In the genomic region with DNA sequence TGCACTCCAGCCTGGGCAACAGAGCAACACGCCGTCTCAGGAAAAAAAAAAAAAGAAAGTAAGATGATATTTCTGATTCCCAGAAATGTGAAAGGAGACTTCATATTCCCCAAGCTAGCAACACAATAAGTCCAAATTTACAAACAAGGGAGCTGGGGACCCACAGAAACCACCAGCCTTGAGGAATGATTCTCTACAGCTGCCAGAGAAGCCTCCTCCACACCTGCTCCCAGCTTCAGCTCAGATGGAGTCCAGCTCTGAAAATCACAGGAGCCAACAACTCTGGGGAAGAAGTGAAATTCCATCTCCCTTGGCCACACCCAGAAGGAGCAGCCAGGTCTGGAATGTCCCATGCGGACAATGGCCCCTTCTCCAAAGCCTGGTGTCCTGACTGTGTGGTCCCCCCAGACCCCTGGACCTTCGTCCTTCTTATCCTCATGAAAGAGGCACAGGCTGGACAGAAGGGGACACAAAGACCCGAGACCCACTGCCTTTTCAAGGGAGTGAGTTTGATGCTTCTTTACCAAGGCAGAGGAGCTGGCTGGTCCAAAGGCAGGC, we compare ENCODE assay signal across 20 cellular contexts. TPM values are rescaled to one million over a fixed set of nuclear protein-coding genes. Genes with fewer than 3 reads are reported as not detected.
DNase-seq lines count a peak whose midpoint lies in the region; ATAC-seq lines count a peak whose summit lies in the region.
"Had no signal": no experiment of that assay in that cellular context is flagged by ENCODE, and none has a peak within 500 bp of the region (broad histone marks: within the 10 kb centered on the region; RNA-seq: fewer than 3 reads in every experiment).

No MANE protein-coding gene starts in this region.

- DNase-seq in activated CD4-positive, alpha-beta T cell treated with anti-CD3 and anti-CD28 coated beads, Interleukin-2, amount 10 ng/mL, durations not matched to agents 24 days and 14 days: no peak
- DNase-seq in activated CD4-positive, alpha-beta T cell treated with anti-CD3 and anti-CD28 coated beads, Interleukin-2, amount 50 U/mL, for 4 hours: no peak
- DNase-seq in activated T-helper 1 cell treated with anti-CD3 and anti-CD28 coated beads, Interleukin-12 subunit alpha, Interleukin-12 subunit beta, Interleukin-2, Interleukin-4 antibody, amounts not matched to agents 30 ng/mL and 10 ng/mL and 1 ng/mL, durations not matched to agents 14 hours and 24 hours and 36 hours (ENCODE audit: low spot score): no peak
- no peak for DNase-seq in mesenchymal stem cell
- DNase-seq in stimulated activated effector memory CD8-positive, alpha-beta T cell treated with anti-CD3 and anti-CD28 coated beads, Interleukin-12 subunit alpha, Interleukin-12 subunit beta, amount 100 ng/mL, for 72 hours (ENCODE audit: low spot score in 2 of 2): no peak
- DNase-seq: activated gamma-delta T cell treated with Interleukin-2 at 50 U/mL for 16 hours; BE2C; hypothalamus; kidney glomerular epithelial cell; NCI-H774; PC-3; stimulated activated CD4-positive, alpha-beta T cell treated with anti-CD3 and anti-CD28 coated beads, Interleukin-4, amount 100 ng/mL, for 4 hours; T-helper 9 cell; thyroid gland had no signal

- H2AFZ ChIP-seq in mesenchymal stem cell (ENCODE audit: low read depth, low read length): no peak overlapping the region

- H3K23ac ChIP-seq in mesenchymal stem cell (ENCODE audit: low read length in 2 of 2): no peak overlapping the region

- no peaks in the 10 kb centered on the region for H3K27me3 ChIP-seq in mesenchymal stem cell (ENCODE audit: control insufficient read depth in 1 of 2, insufficient read depth in 1 of 2, low read length in 2 of 2)
- H3K27me3 ChIP-seq: ascending aorta, BE2C, thyroid gland had no signal

- H3K14ac ChIP-seq in mesenchymal stem cell (ENCODE audit: low read length in 2 of 2): no peak overlapping the region

- peaks cover 55% of the 10 kb centered on the region for H3K36me3 Mint-ChIP-seq in activated CD4-positive, alpha-beta T cell treated with anti-CD3 and anti-CD28 coated beads, Interleukin-2, amount 10 ng/mL, durations not matched to agents 24 days and 14 days (ENCODE audit: low read depth)
- peaks cover 44% of the 10 kb centered on the region for H3K36me3 Mint-ChIP-seq in activated T-helper 1 cell treated with anti-CD3 and anti-CD28 coated beads, Interleukin-12 subunit alpha, Interleukin-12 subunit beta, Interleukin-2, Interleukin-4 antibody, amounts not matched to agents 30 ng/mL and 10 ng/mL and 1 ng/mL, durations not matched to agents 14 hours and 24 hours and 36 hours (ENCODE audit: low read depth)
- peaks cover 93% of the 10 kb centered on the region for H3K36me3 Mint-ChIP-seq in stimulated activated effector memory CD8-positive, alpha-beta T cell treated with anti-CD3 and anti-CD28 coated beads, Interleukin-12 subunit alpha, Interleukin-12 subunit beta, amount 100 ng/mL, for 72 hours

- H3K4me3 ChIP-seq in mesenchymal stem cell (ENCODE audit: insufficient read depth in 1 of 2, low read depth in 1 of 2, low read length in 2 of 2): peak overlapping the region in 1 of 2 experiments; percentile 20
- H3K4me3 ChIP-seq: ascending aorta, SK-N-MC, skin epidermis, thyroid gland had no signal

- H2BK12ac ChIP-seq in mesenchymal stem cell (ENCODE audit: low read length in 2 of 2): no peak overlapping the region

- H3K18ac ChIP-seq in mesenchymal stem cell (ENCODE audit: low read depth in 1 of 2, low read length in 2 of 2): no peak overlapping the region

- H3K9me3 ChIP-seq in mesenchymal stem cell (ENCODE audit: control insufficient read depth, low read length): no peaks in the 10 kb centered on the region
- H3K9me3 ChIP-seq: ascending aorta, BE2C, thyroid gland had no signal

- no peaks in the 10 kb centered on the region for H3K79me1 ChIP-seq in mesenchymal stem cell (replicated peaks; ENCODE audit: low read length, poor library complexity, severe bottlenecking)

- H3K4me2 ChIP-seq in mesenchymal stem cell (ENCODE audit: low read length, poor library complexity, severe bottlenecking): no peak overlapping the region

- intact Hi-C loops in activated CD4-positive, alpha-beta T cell treated with anti-CD3 and anti-CD28 coated beads, Interleukin-2, amount 10 ng/mL, durations not matched to agents 24 days and 14 days (cut with micrococcal nuclease): no loop called here
- intact Hi-C loops in activated T-helper 1 cell treated with anti-CD3 and anti-CD28 coated beads, Interleukin-12 subunit alpha, Interleukin-12 subunit beta, Interleukin-2, Interleukin-4 antibody, amounts not matched to agents 30 ng/mL and 10 ng/mL and 1 ng/mL, durations not matched to agents 14 hours and 24 hours and 36 hours (cut with micrococcal nuclease): no loop called here

- peaks cover 8% of the 10 kb centered on the region for H3K4me1 ChIP-seq in mesenchymal stem cell (ENCODE audit: control insufficient read depth, insufficient read depth, low read depth, low read length)

- H3K4me1 Mint-ChIP-seq in activated CD4-positive, alpha-beta T cell treated with anti-CD3 and anti-CD28 coated beads, Interleukin-2, amount 10 ng/mL, durations not matched to agents 24 days and 14 days: peaks cover 10% of the 10 kb centered on the region
- H3K4me1 Mint-ChIP-seq in activated T-helper 1 cell treated with anti-CD3 and anti-CD28 coated beads, Interleukin-12 subunit alpha, Interleukin-12 subunit beta, Interleukin-2, Interleukin-4 antibody, amounts not matched to agents 30 ng/mL and 10 ng/mL and 1 ng/mL, durations not matched to agents 14 hours and 24 hours and 36 hours (ENCODE audit: low read depth): peaks cover 15% of the 10 kb centered on the region
- H3K4me1 Mint-ChIP-seq in stimulated activated effector memory CD8-positive, alpha-beta T cell treated with anti-CD3 and anti-CD28 coated beads, Interleukin-12 subunit alpha, Interleukin-12 subunit beta, amount 100 ng/mL, for 72 hours: peaks cover 34% of the 10 kb centered on the region

- ATAC-seq in stimulated activated effector memory CD8-positive, alpha-beta T cell treated with anti-CD3 and anti-CD28 coated beads, Interleukin-12 subunit alpha, Interleukin-12 subunit beta, amount 100 ng/mL, for 72 hours: no peak
- ATAC-seq in GM21526 (IDR thresholded peaks at IDR 0.05; ENCODE audit: low FRiP score, unreplicated experiment) (no peak), GM19455 (IDR thresholded peaks at IDR 0.05; ENCODE audit: unreplicated experiment) (no peak), HG02759 (IDR thresholded peaks at IDR 0.05; ENCODE audit: unreplicated experiment) (no peak)
- ATAC-seq: PC-3 had no signal

- WGBS in mesenchymal stem cell: 96% methylated on average over 3 of the region's 5 CpGs

- no peak overlapping the region for H3K27ac ChIP-seq in mesenchymal stem cell (ENCODE audit: low read length, poor library complexity, severe bottlenecking)
- H3K27ac ChIP-seq: SK-N-MC, thyroid gland had no signal

- no peaks in the 10 kb centered on the region for H3K27me3 Mint-ChIP-seq in activated CD4-positive, alpha-beta T cell treated with anti-CD3 and anti-CD28 coated beads, Interleukin-2, amount 10 ng/mL, durations not matched to agents 24 days and 14 days
- H3K27me3 Mint-ChIP-seq in activated T-helper 1 cell treated with anti-CD3 and anti-CD28 coated beads, Interleukin-12 subunit alpha, Interleukin-12 subunit beta, Interleukin-2, Interleukin-4 antibody, amounts not matched to agents 30 ng/mL and 10 ng/mL and 1 ng/mL, durations not matched to agents 14 hours and 24 hours and 36 hours (ENCODE audit: insufficient read depth): no peaks in the 10 kb centered on the region

- H2BK5ac ChIP-seq in mesenchymal stem cell (ENCODE audit: low read depth, low read length, poor library complexity, severe bottlenecking): no peak overlapping the region

- no peaks in the 10 kb centered on the region for H3K9me3 Mint-ChIP-seq in activated CD4-positive, alpha-beta T cell treated with anti-CD3 and anti-CD28 coated beads, Interleukin-2, amount 10 ng/mL, durations not matched to agents 24 days and 14 days
- H3K9me3 Mint-ChIP-seq in activated T-helper 1 cell treated with anti-CD3 and anti-CD28 coated beads, Interleukin-12 subunit alpha, Interleukin-12 subunit beta, Interleukin-2, Interleukin-4 antibody, amounts not matched to agents 30 ng/mL and 10 ng/mL and 1 ng/mL, durations not matched to agents 14 hours and 24 hours and 36 hours: no peaks in the 10 kb centered on the region
- H3K9me3 Mint-ChIP-seq in stimulated activated effector memory CD8-positive, alpha-beta T cell treated with anti-CD3 and anti-CD28 coated beads, Interleukin-12 subunit alpha, Interleukin-12 subunit beta, amount 100 ng/mL, for 72 hours: no peaks in the 10 kb centered on the region

- H3K9ac ChIP-seq in mesenchymal stem cell (ENCODE audit: low read length): peak overlapping the region; percentile 24

- no peak overlapping the region for H2AK5ac ChIP-seq in mesenchymal stem cell (ENCODE audit: low read length, severe bottlenecking)

- peaks cover 23 to 85% of the 10 kb centered on the region in 2 experiments for H3K36me3 ChIP-seq in mesenchymal stem cell (ENCODE audit: control insufficient read depth in 1 of 2, insufficient read depth in 2 of 2, low read depth in 1 of 2, low read length in 2 of 2)
- H3K36me3 ChIP-seq: BE2C, thyroid gland had no signal

- H4K91ac ChIP-seq in mesenchymal stem cell (ENCODE audit: low read length): peak overlapping the region; percentile 52

- no peak overlapping the region for H4K8ac ChIP-seq in mesenchymal stem cell (ENCODE audit: low read length)

- H2BK15ac ChIP-seq in mesenchymal stem cell (ENCODE audit: low read depth, poor library complexity, severe bottlenecking): no peak overlapping the region

- H2BK120ac ChIP-seq in mesenchymal stem cell (ENCODE audit: low read depth, low read length): no peak overlapping the region

- H3K27ac Mint-ChIP-seq in activated CD4-positive, alpha-beta T cell treated with anti-CD3 and anti-CD28 coated beads, Interleukin-2, amount 10 ng/mL, durations not matched to agents 24 days and 14 days: peak overlapping the region; percentile 29
- peak overlapping the region; percentile 16 for H3K27ac Mint-ChIP-seq in activated T-helper 1 cell treated with anti-CD3 and anti-CD28 coated beads, Interleukin-12 subunit alpha, Interleukin-12 subunit beta, Interleukin-2, Interleukin-4 antibody, amounts not matched to agents 30 ng/mL and 10 ng/mL and 1 ng/mL, durations not matched to agents 14 hours and 24 hours and 36 hours
- H3K27ac Mint-ChIP-seq in stimulated activated effector memory CD8-positive, alpha-beta T cell treated with anti-CD3 and anti-CD28 coated beads, Interleukin-12 subunit alpha, Interleukin-12 subunit beta, amount 100 ng/mL, for 72 hours: peak overlapping the region; percentile 71

- no peak overlapping the region for H3K4me3 Mint-ChIP-seq in activated CD4-positive, alpha-beta T cell treated with anti-CD3 and anti-CD28 coated beads, Interleukin-2, amount 10 ng/mL, durations not matched to agents 24 days and 14 days
- H3K4me3 Mint-ChIP-seq in activated T-helper 1 cell treated with anti-CD3 and anti-CD28 coated beads, Interleukin-12 subunit alpha, Interleukin-12 subunit beta, Interleukin-2, Interleukin-4 antibody, amounts not matched to agents 30 ng/mL and 10 ng/mL and 1 ng/mL, durations not matched to agents 14 hours and 24 hours and 36 hours: no peak overlapping the region
- no peak overlapping the region for H3K4me3 Mint-ChIP-seq in stimulated activated effector memory CD8-positive, alpha-beta T cell treated with anti-CD3 and anti-CD28 coated beads, Interleukin-12 subunit alpha, Interleukin-12 subunit beta, amount 100 ng/mL, for 72 hours

- no peak overlapping the region for H3K4ac ChIP-seq in mesenchymal stem cell (ENCODE audit: low read depth in 1 of 2, low read length in 2 of 2)

RNA-seq across cellular contexts. Expression of a gene that starts 45.4 kb away (rescaled TPM):
- total RNA-seq in activated CD4-positive, alpha-beta T cell treated with anti-CD3 and anti-CD28 coated beads, Interleukin-2, amount 10 ng/mL, durations not matched to agents 24 days and 14 days: 45.2 and 46.3 TPM in 2 replicates
- 42.6 and 44.1 TPM in 2 replicates for total RNA-seq in activated T-helper 1 cell treated with anti-CD3 and anti-CD28 coated beads, Interleukin-12 subunit alpha, Interleukin-12 subunit beta, Interleukin-2, Interleukin-4 antibody, amounts not matched to agents 30 ng/mL and 10 ng/mL and 1 ng/mL, durations not matched to agents 14 hours and 24 hours and 36 hours
- polyA plus RNA-seq in mesenchymal stem cell (2013, experiment 1 of 2): 4.1 TPM
- polyA plus RNA-seq in mesenchymal stem cell (2013, experiment 2 of 2): 3.9 TPM

Comparison
In these comparisons a context has a peak if more than half of its experiments do, and no peak if none do; other contexts are left out.
1. H3K27ac Mint-ChIP-seq: peak in every context shown above with its lines; median percentile 71 in stimulated activated effector memory CD8-positive, alpha-beta T cell treated with anti-CD3 and anti-CD28 coated beads, Interleukin-12 subunit alpha, Interleukin-12 subunit beta, amount 100 ng/mL, for 72 hours; 29 in activated CD4-positive, alpha-beta T cell treated with anti-CD3 and anti-CD28 coated beads, Interleukin-2, amount 10 ng/mL, durations not matched to agents 24 days and 14 days; 16 in activated T-helper 1 cell treated with anti-CD3 and anti-CD28 coated beads, Interleukin-12 subunit alpha, Interleukin-12 subunit beta, Interleukin-2, Interleukin-4 antibody, amounts not matched to agents 30 ng/mL and 10 ng/mL and 1 ng/mL, durations not matched to agents 14 hours and 24 hours and 36 hours.